2 cellular contexts compared by ENCODE assay signal in the genomic region with DNA sequence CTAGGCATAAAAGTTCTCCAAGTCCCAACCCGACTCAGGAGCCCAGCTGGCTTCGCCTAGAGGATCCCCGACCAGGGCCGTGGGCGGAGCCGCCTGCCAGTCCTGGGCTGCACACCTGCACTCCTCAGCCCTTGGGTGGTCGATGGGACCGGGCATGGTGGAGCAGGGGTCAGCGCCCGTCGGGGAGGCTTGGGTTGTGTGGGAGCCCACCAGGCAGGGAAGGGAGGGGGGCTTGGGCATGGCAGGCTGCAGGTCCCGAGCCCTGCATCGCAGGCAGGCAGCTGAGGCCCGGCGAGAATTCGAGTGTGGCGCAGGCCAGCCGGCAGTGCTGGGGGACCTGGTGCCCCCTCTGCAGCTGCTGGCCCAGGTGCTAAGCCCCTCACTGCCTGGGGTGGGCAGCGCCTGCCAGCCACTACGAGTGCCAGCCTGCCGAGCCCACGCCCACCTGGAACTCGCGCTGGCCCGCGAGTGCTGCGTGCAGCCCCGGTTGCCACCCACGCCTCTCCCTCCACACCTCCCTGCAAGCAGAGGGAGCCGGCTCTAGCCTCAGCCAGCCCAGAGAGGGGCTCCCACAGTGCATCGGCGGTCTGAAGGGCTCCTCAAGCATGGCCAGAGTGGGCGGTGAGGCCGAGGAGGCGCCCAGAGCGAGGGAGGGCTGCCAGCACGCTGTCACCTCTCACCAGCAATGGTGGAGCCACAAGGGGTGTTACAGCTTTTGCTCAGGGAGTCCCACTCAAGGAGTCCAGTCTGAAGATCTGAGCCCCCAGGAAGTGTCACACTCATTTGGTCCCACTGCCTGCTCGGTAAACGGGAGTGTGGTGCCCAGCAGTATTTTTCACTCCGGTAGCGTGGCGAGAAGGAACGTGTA.
TF ChIP-seq lines count a peak whose summit lies in the region.

No MANE protein-coding gene starts in this region.

TF ChIP-seq in HepG2, 621 proteins besides CTCF, POLR2A, EP300 and RAD21:
- no peak for TF ChIP-seq TEAD3 (CRISPR knock-in tag; optimal IDR thresholded peaks at IDR 0.05; ENCODE audit: borderline replicate concordance)
- TF ChIP-seq ZNF850 (CRISPR knock-in tag; conservative IDR thresholded peaks at IDR 0.05): 0 out of 2 replicates have a peak, but pooled peaks have one; percentile 75
TF ChIP-seq in HepG2: peak in this region for 1.

TF ChIP-seq in K562, 482 proteins besides CTCF, POLR2A, EP300 and RAD21:
- TF ChIP-seq KLF16 (IDR thresholded peaks at IDR 0.05): no peak
- no peak for TF ChIP-seq E4F1 (CRISPR knock-in tag; IDR thresholded peaks at IDR 0.05; ENCODE audit: borderline replicate concordance)
- TF ChIP-seq PBX2 (CRISPR knock-in tag; IDR thresholded peaks at IDR 0.05; ENCODE audit: low read depth): no peak
- no peak for TF ChIP-seq PBX2 (tag; conservative IDR thresholded peaks at IDR 0.05; ENCODE audit: low read depth)
- no peak for TF ChIP-seq ZNF354B (CRISPR knock-in tag; IDR thresholded peaks at IDR 0.05)
- no peak for TF ChIP-seq ASH1L (IDR thresholded peaks at IDR 0.05; ENCODE audit: borderline replicate concordance, low read depth, partially characterized antibody)
- TF ChIP-seq ATF2 (CRISPR knock-in tag; IDR thresholded peaks at IDR 0.05): no peak
- TF ChIP-seq ZNF232 (CRISPR knock-in tag; IDR thresholded peaks at IDR 0.05): no peak
- no peak for TF ChIP-seq ZNF436 (CRISPR knock-in tag; IDR thresholded peaks at IDR 0.05)
- TF ChIP-seq ZNF3 (CRISPR knock-in tag; IDR thresholded peaks at IDR 0.05): no peak
- no peak for TF ChIP-seq HNRNPK (IDR thresholded peaks at IDR 0.05; ENCODE audit: low read depth, low read length, poor library complexity, severe bottlenecking)
- no peak for TF ChIP-seq HES1 (IDR thresholded peaks at IDR 0.05; ENCODE audit: low read depth)
- no peak for TF ChIP-seq MTA3 (IDR thresholded peaks at IDR 0.05; ENCODE audit: borderline replicate concordance)
- TF ChIP-seq CREB1 (IDR thresholded peaks at IDR 0.05): no peak
- no peak for TF ChIP-seq CREB1 (CRISPR knock-in tag; IDR thresholded peaks at IDR 0.05)
- TF ChIP-seq, protein P1, sequence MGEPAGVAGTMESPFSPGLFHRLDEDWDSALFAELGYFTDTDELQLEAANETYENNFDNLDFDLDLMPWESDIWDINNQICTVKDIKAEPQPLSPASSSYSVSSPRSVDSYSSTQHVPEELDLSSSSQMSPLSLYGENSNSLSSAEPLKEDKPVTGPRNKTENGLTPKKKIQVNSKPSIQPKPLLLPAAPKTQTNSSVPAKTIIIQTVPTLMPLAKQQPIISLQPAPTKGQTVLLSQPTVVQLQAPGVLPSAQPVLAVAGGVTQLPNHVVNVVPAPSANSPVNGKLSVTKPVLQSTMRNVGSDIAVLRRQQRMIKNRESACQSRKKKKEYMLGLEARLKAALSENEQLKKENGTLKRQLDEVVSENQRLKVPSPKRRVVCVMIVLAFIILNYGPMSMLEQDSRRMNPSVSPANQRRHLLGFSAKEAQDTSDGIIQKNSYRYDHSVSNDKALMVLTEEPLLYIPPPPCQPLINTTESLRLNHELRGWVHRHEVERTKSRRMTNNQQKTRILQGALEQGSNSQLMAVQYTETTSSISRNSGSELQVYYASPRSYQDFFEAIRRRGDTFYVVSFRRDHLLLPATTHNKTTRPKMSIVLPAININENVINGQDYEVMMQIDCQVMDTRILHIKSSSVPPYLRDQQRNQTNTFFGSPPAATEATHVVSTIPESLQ (CRISPR knock-in tag; IDR thresholded peaks at IDR 0.05): no peak
- no peak for TF ChIP-seq ZEB2 (IDR thresholded peaks at IDR 0.05)
- no peak for TF ChIP-seq MBD2 (IDR thresholded peaks at IDR 0.05; ENCODE audit: borderline replicate concordance, low read depth)
- no peak for TF ChIP-seq EP400 (IDR thresholded peaks at IDR 0.05)
- no peak for TF ChIP-seq MEF2D (tag; conservative IDR thresholded peaks at IDR 0.05; ENCODE audit: low read depth)
- no peak for TF ChIP-seq MIER1 (IDR thresholded peaks at IDR 0.05; ENCODE audit: low read depth)
- TF ChIP-seq, protein P2, sequence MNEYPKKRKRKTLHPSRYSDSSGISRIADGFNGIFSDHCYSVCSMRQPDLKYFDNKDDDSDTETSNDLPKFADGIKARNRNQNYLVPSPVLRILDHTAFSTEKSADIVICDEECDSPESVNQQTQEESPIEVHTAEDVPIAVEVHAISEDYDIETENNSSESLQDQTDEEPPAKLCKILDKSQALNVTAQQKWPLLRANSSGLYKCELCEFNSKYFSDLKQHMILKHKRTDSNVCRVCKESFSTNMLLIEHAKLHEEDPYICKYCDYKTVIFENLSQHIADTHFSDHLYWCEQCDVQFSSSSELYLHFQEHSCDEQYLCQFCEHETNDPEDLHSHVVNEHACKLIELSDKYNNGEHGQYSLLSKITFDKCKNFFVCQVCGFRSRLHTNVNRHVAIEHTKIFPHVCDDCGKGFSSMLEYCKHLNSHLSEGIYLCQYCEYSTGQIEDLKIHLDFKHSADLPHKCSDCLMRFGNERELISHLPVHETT (CRISPR knock-in tag; conservative IDR thresholded peaks at IDR 0.05 in 1 of 2, IDR thresholded peaks at IDR 0.05 in 1 of 2): no peak
